ENCODE assay signal across 10 cellular contexts in the genomic region with DNA sequence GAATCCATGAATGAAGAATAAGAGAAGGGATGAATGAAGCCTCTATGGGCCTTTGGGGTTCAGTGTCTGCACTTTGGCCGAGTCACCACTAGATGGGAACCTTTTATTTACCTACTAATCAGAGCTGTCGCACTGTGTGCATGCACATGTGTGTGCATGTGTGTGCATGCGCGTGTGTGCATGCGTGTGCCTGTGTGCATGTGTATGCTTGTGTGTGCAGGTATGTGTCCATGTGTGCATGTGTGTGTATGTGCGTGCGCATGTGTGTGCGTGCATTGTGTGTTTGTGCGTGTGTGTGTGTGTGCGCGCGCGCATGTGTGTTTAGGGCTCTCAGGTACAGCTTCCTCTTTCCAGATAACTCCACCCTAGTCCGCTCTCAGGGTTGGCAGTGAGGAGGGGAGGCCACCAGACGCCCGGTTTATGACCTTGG. TPM values are rescaled to one million over a fixed set of nuclear protein-coding genes. Genes with fewer than 3 reads are reported as not detected.
DNase-seq lines count a peak whose midpoint lies in the region; ATAC-seq and TF ChIP-seq lines count a peak whose summit lies in the region.
"Had no signal": no experiment of that assay in that cellular context is flagged by ENCODE, and none has a peak within 500 bp of the region (broad histone marks: within the 10 kb centered on the region; RNA-seq: fewer than 3 reads in every experiment).

No MANE protein-coding gene starts in this region.

- no peak overlapping the region for H3K4me3 Mint-ChIP-seq in activated CD4-positive, alpha-beta T cell treated with anti-CD3 and anti-CD28 coated beads for 36 hours
- no peak overlapping the region for H3K4me3 Mint-ChIP-seq in mesothelial cell of epicardium
- H3K4me3 Mint-ChIP-seq: activated B cell treated with CpG ODN at 0.5 μM for 24 hours; CD4-positive, alpha-beta memory T cell had no signal

- TF ChIP-seq CTCF in choroid plexus epithelial cell (conservative IDR thresholded peaks at IDR 0.05; ENCODE audit: low read depth, low read length) (peak; percentile 43), mesothelial cell of epicardium (IDR thresholded peaks at IDR 0.05; ENCODE audit: unreplicated experiment) (no peak), dorsolateral prefrontal cortex (IDR thresholded peaks at IDR 0.05 in 54 of 56, conservative IDR thresholded peaks at IDR 0.05 in 2 of 56; ENCODE audit: low read depth in 1 of 56, partially characterized antibody in 56 of 56) (peak in 26 of 56 donors; percentile 12 to 45 (median 24))

- H3K27me3 ChIP-seq in rectal smooth muscle tissue (ENCODE audit: control insufficient read depth, insufficient read depth, low read length) (peaks cover 3% of the 10 kb centered on the region), dorsolateral prefrontal cortex (no peaks in the 10 kb centered on the region)

- H3K27me3 Mint-ChIP-seq in activated CD4-positive, alpha-beta T cell treated with anti-CD3 and anti-CD28 coated beads for 36 hours = peaks cover 9% of the 10 kb centered on the region
- peaks cover 13% of the 10 kb centered on the region for H3K27me3 Mint-ChIP-seq in mesothelial cell of epicardium (ENCODE audit: low read depth)

- H3K4me1 Mint-ChIP-seq in activated CD4-positive, alpha-beta T cell treated with anti-CD3 and anti-CD28 coated beads for 36 hours = no peaks in the 10 kb centered on the region
- peaks cover 10% of the 10 kb centered on the region for H3K4me1 Mint-ChIP-seq in mesothelial cell of epicardium
- H3K4me1 Mint-ChIP-seq: activated B cell treated with CpG ODN at 0.5 μM for 24 hours had no signal

- peaks cover 15% of the 10 kb centered on the region for H3K9me3 Mint-ChIP-seq in activated CD4-positive, alpha-beta T cell treated with anti-CD3 and anti-CD28 coated beads for 36 hours (ENCODE audit: low read depth)
- H3K9me3 Mint-ChIP-seq in mesothelial cell of epicardium = peaks cover 21% of the 10 kb centered on the region

- H3K36me3 ChIP-seq in rectal smooth muscle tissue (ENCODE audit: control insufficient read depth, insufficient read depth, low read length) = no peaks in the 10 kb centered on the region

- POLR2A ChIA-PET in activated CD4-positive, alpha-beta T cell treated with anti-CD3 and anti-CD28 coated beads for 36 hours (lab: Charles Lee) = no interaction called here

- peaks cover 9% of the 10 kb centered on the region for H3K36me3 Mint-ChIP-seq in activated CD4-positive, alpha-beta T cell treated with anti-CD3 and anti-CD28 coated beads for 36 hours (ENCODE audit: low read depth)
- no peaks in the 10 kb centered on the region for H3K36me3 Mint-ChIP-seq in mesothelial cell of epicardium

- H3K27ac ChIP-seq in rectal smooth muscle tissue (ENCODE audit: low read depth, low read length) (peak overlapping the region; percentile 73), dorsolateral prefrontal cortex (peak overlapping the region in 21 of 59 donors; percentile 10 to 77 (median 52))

- H3K27ac Mint-ChIP-seq in activated CD4-positive, alpha-beta T cell treated with anti-CD3 and anti-CD28 coated beads for 36 hours = no peak overlapping the region
- H3K27ac Mint-ChIP-seq in mesothelial cell of epicardium = no peak overlapping the region
- H3K27ac Mint-ChIP-seq: activated B cell treated with CpG ODN at 0.5 μM for 24 hours; CD4-positive, alpha-beta memory T cell had no signal

- peak; percentile 57 for ATAC-seq in activated CD4-positive, alpha-beta T cell treated with anti-CD3 and anti-CD28 coated beads for 36 hours
- no peak for ATAC-seq in GM21723 (IDR thresholded peaks at IDR 0.05; ENCODE audit: unreplicated experiment)

- intact Hi-C loops in activated CD4-positive, alpha-beta T cell treated with anti-CD3 and anti-CD28 coated beads for 36 hours (cut with DNase I, micrococcal nuclease) = loop anchor here in 1 of 2 experiments (1.0 to 5.0 kb wide), 2 partner anchors 30 to 327 kb away; no protein-coding TSS in a partner anchor
- intact Hi-C loops in dorsolateral prefrontal cortex (cut with DNase I) = no loop called here

- H3K4me1 ChIP-seq in rectal smooth muscle tissue (ENCODE audit: control insufficient read depth, insufficient read depth, low read length) = peaks cover 10% of the 10 kb centered on the region

- peak; percentile 42 for DNase-seq in activated CD4-positive, alpha-beta T cell treated with anti-CD3 and anti-CD28 coated beads for 36 hours
- no peak for DNase-seq in activated CD4-positive, alpha-beta T cell treated with anti-CD3 and anti-CD28 coated beads, Interleukin-2, amount 50 U/mL, for 1 hour
- DNase-seq in NOMO-1 (lab: John Stamatoyannopoulos, UW; ENCODE audit: unreplicated experiment in 2 of 2) (peak; percentile 90 to 94), choroid plexus epithelial cell (ENCODE audit: low read depth) (peak; percentile 19), mesothelial cell of epicardium (ENCODE audit: low spot score in 2 of 2, unreplicated experiment in 2 of 2) (no peak), dorsolateral prefrontal cortex (no peak)
- DNase-seq: activated B cell treated with CpG ODN at 0.5 μM for 24 hours; CD4-positive, alpha-beta memory T cell had no signal

- CTCF ChIA-PET in activated CD4-positive, alpha-beta T cell treated with anti-CD3 and anti-CD28 coated beads for 36 hours (lab: Charles Lee) = interaction anchor here (0.6 to 4.3 kb wide), 4 partner anchors 13 to 188 kb away, joined by 3 to 23 read pairs (median 4); no protein-coding TSS in a partner anchor

- no peak overlapping the region for H3K9ac ChIP-seq in rectal smooth muscle tissue (ENCODE audit: low read length)

- H3K4me3 ChIP-seq in choroid plexus epithelial cell (ENCODE audit: low read depth, low read length) (no peak overlapping the region), rectal smooth muscle tissue (ENCODE audit: low read length) (peak overlapping the region; percentile 0), dorsolateral prefrontal cortex (no peak overlapping the region)

RNA-seq across cellular contexts. Expression of a gene that starts 20.4 kb away (rescaled TPM):
- total RNA-seq in activated CD4-positive, alpha-beta T cell treated with anti-CD3 and anti-CD28 coated beads for 36 hours = under 1 TPM; 0.41 to 0.63 TPM
- total RNA-seq in mesothelial cell of epicardium = 2.2 to 2.6 TPM (median 2.3 TPM) in 3 replicates
- total RNA-seq in dorsolateral prefrontal cortex = 10 to 100 TPM in 65 of 120 experiments, 1 to 10 TPM in 55; 2.9 to 18.7 (median 10.4) TPM

RNA-seq across cellular contexts. Expression of a gene that starts 20.8 kb away (rescaled TPM):
- under 1 TPM; 0.43 to 0.58 TPM for total RNA-seq in activated CD4-positive, alpha-beta T cell treated with anti-CD3 and anti-CD28 coated beads for 36 hours
- 0.24 to 0.50 TPM (median 0.40 TPM) in 3 replicates for total RNA-seq in mesothelial cell of epicardium
- total RNA-seq in dorsolateral prefrontal cortex = 1 to 10 TPM in 7 of 120 experiments, under 1 TPM in 46, not detected in 67; 0.13 to 3.1 (median 0.46) TPM
- total RNA-seq: activated B cell treated with CpG ODN at 0.5 μM for 24 hours; CD4-positive, alpha-beta memory T cell had no signal

RNA-seq across cellular contexts. Expression of a gene that starts 26.4 kb away (rescaled TPM):
- not detected for total RNA-seq in activated CD4-positive, alpha-beta T cell treated with anti-CD3 and anti-CD28 coated beads for 36 hours
- not detected in 3 replicates for total RNA-seq in mesothelial cell of epicardium
- under 1 TPM in 1 of 120 experiments, not detected in 119; 0.28 TPM for total RNA-seq in dorsolateral prefrontal cortex
- total RNA-seq: activated B cell treated with CpG ODN at 0.5 μM for 24 hours; CD4-positive, alpha-beta memory T cell had no signal

RNA-seq across cellular contexts. Expression of a gene that starts 46.2 kb away (rescaled TPM):
- not detected for total RNA-seq in activated CD4-positive, alpha-beta T cell treated with anti-CD3 and anti-CD28 coated beads for 36 hours
- total RNA-seq in mesothelial cell of epicardium (not detected in 3 replicates), dorsolateral prefrontal cortex (under 1 TPM in 3 of 120 experiments, not detected in 117; 0.16 to 0.26 (median 0.17) TPM)
- total RNA-seq: CD4-positive, alpha-beta memory T cell had no signal

Comparison
In these comparisons a context has a peak if more than half of its experiments do, and no peak if none do; other contexts are left out.
1. DNase-seq: peak in activated CD4-positive, alpha-beta T cell treated with anti-CD3 and anti-CD28 coated beads for 36 hours (single experiment), NOMO-1 (2 of 2) and choroid plexus epithelial cell (single experiment); none in activated CD4-positive, alpha-beta T cell treated with anti-CD3 and anti-CD28 coated beads, Interleukin-2, amount 50 U/mL, for 1 hour (single experiment), mesothelial cell of epicardium (0 of 2) and dorsolateral prefrontal cortex (0 of 10).